1 cellular context compared by ENCODE assay signal in the genomic region with DNA sequence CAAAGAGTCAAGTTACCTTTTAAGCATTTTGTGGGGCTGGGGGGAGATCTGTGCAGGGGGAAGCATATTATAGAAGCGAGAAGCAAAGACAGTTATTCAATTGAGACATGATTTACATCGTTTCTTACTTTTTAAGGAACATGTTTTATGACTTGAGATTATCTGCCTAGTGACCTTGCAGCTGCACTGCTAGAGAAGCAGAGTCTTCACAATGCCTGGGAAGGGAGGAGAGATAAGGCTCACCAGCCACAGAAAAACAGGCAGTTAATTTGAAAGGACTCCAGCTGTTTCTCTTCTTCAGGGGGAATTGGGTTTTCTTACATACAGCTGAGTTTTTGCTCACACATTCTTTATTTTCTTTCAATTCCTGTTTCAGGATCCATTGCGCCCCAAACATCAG.
TF ChIP-seq lines count a peak whose summit lies in the region.

No MANE protein-coding gene starts in this region.

TF ChIP-seq in K562, 482 proteins besides CTCF, POLR2A, EP300 and RAD21 (continued from another document):
- TF ChIP-seq, protein P1, sequence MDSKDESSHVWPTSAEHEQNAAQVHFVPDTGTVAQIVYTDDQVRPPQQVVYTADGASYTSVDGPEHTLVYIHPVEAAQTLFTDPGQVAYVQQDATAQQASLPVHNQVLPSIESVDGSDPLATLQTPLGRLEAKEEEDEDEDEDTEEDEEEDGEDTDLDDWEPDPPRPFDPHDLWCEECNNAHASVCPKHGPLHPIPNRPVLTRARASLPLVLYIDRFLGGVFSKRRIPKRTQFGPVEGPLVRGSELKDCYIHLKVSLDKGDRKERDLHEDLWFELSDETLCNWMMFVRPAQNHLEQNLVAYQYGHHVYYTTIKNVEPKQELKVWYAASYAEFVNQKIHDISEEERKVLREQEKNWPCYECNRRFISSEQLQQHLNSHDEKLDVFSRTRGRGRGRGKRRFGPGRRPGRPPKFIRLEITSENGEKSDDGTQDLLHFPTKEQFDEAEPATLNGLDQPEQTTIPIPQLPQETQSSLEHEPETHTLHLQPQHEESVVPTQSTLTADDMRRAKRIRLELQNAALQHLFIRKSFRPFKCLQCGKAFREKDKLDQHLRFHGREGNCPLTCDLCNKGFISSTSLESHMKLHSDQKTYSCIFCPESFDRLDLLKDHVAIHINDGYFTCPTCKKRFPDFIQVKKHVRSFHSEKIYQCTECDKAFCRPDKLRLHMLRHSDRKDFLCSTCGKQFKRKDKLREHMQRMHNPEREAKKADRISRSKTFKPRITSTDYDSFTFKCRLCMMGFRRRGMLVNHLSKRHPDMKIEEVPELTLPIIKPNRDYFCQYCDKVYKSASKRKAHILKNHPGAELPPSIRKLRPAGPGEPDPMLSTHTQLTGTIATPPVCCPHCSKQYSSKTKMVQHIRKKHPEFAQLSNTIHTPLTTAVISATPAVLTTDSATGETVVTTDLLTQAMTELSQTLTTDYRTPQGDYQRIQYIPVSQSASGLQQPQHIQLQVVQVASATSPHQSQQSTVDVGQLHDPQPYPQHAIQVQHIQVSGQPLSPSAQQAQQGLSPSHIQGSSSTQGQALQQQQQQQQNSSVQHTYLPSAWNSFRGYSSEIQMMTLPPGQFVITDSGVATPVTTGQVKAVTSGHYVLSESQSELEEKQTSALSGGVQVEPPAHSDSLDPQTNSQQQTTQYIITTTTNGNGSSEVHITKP (IDR thresholded peaks at IDR 0.05; ENCODE audit: partially characterized antibody), result no peak
- TF ChIP-seq CC2D1A (IDR thresholded peaks at IDR 0.05) (peak; percentile 20; the same call in 1 of the 2 replicates), NFXL1 (CRISPR knock-in tag; IDR thresholded peaks at IDR 0.05) (no peak)
- TF ChIP-seq, protein P2, sequence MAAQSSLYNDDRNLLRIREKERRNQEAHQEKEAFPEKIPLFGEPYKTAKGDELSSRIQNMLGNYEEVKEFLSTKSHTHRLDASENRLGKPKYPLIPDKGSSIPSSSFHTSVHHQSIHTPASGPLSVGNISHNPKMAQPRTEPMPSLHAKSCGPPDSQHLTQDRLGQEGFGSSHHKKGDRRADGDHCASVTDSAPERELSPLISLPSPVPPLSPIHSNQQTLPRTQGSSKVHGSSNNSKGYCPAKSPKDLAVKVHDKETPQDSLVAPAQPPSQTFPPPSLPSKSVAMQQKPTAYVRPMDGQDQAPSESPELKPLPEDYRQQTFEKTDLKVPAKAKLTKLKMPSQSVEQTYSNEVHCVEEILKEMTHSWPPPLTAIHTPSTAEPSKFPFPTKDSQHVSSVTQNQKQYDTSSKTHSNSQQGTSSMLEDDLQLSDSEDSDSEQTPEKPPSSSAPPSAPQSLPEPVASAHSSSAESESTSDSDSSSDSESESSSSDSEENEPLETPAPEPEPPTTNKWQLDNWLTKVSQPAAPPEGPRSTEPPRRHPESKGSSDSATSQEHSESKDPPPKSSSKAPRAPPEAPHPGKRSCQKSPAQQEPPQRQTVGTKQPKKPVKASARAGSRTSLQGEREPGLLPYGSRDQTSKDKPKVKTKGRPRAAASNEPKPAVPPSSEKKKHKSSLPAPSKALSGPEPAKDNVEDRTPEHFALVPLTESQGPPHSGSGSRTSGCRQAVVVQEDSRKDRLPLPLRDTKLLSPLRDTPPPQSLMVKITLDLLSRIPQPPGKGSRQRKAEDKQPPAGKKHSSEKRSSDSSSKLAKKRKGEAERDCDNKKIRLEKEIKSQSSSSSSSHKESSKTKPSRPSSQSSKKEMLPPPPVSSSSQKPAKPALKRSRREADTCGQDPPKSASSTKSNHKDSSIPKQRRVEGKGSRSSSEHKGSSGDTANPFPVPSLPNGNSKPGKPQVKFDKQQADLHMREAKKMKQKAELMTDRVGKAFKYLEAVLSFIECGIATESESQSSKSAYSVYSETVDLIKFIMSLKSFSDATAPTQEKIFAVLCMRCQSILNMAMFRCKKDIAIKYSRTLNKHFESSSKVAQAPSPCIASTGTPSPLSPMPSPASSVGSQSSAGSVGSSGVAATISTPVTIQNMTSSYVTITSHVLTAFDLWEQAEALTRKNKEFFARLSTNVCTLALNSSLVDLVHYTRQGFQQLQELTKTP (IDR thresholded peaks at IDR 0.05; ENCODE audit: low read depth in 1 of 2, partially characterized antibody in 2 of 2), result no peak
